Comparison of ENCODE assay signal across 1 cellular context in the genomic region with DNA sequence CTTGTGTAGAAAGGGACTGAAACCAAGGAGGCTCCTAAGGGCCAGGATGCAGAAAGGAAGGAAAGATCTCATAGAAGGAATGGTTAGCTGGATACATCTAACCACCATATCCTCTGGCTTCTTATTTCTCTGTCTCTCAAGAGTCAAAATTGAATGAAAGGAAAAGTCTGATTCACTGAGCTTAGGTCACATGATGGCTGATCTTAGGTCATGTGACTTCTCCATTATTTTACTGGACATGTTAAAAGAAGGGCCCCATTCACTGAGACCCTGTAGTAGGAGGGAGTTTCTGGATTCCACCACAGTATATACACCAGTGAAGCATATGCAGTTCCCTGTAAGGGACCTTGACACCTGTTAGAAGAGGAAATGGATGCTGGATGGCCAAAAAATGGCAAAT.
TF ChIP-seq lines count a peak whose summit lies in the region.

No MANE protein-coding gene starts in this region.

TF ChIP-seq in K562, 482 proteins besides CTCF, POLR2A, EP300 and RAD21 (continued from another document):
- TF ChIP-seq, protein P1, sequence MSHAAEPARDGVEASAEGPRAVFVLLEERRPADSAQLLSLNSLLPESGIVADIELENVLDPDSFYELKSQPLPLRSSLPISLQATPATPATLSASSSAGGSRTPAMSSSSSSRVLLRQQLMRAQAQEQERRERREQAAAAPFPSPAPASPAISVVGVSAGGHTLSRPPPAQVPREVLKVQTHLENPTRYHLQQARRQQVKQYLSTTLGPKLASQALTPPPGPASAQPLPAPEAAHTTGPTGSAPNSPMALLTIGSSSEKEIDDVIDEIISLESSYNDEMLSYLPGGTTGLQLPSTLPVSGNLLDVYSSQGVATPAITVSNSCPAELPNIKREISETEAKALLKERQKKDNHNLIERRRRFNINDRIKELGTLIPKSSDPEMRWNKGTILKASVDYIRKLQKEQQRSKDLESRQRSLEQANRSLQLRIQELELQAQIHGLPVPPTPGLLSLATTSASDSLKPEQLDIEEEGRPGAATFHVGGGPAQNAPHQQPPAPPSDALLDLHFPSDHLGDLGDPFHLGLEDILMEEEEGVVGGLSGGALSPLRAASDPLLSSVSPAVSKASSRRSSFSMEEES (CRISPR knock-in tag; IDR thresholded peaks at IDR 0.05), result peak; percentile 73
